In the genomic region with DNA sequence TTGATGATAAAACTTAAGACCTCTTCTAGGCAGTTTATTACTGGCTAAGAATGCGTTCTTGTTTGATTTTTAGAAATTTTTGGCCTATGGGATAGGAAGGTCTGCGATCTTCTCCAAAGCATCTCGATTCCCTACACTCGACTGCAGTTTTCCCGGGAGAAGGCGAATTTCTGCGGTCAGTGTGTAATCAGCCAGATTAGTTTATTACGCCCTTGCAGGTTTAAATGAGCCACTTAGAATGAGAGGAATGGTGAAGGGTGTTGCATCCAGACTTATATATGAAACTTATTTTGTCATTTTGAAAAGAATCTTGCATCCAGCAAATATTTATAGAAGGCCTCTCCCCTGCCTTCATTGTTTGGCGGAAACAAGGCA, we compare ENCODE assay signal across 2 cellular contexts.
TF ChIP-seq lines count a peak whose summit lies in the region.

No MANE protein-coding gene starts in this region.

TF ChIP-seq in HEK293, 187 proteins besides CTCF, POLR2A, EP300 and RAD21 (continued from another document):
- TF ChIP-seq, protein P1, sequence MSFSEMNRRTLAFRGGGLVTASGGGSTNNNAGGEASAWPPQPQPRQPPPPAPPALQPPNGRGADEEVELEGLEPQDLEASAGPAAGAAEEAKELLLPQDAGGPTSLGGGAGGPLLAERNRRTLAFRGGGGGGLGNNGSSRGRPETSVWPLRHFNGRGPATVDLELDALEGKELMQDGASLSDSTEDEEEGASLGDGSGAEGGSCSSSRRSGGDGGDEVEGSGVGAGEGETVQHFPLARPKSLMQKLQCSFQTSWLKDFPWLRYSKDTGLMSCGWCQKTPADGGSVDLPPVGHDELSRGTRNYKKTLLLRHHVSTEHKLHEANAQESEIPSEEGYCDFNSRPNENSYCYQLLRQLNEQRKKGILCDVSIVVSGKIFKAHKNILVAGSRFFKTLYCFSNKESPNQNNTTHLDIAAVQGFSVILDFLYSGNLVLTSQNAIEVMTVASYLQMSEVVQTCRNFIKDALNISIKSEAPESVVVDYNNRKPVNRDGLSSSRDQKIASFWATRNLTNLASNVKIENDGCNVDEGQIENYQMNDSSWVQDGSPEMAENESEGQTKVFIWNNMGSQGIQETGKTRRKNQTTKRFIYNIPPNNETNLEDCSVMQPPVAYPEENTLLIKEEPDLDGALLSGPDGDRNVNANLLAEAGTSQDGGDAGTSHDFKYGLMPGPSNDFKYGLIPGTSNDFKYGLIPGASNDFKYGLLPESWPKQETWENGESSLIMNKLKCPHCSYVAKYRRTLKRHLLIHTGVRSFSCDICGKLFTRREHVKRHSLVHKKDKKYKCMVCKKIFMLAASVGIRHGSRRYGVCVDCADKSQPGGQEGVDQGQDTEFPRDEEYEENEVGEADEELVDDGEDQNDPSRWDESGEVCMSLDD (tag by site-specific recombination; IDR thresholded peaks at IDR 0.05) = no peak
- TF ChIP-seq ZFP41 (tag by site-specific recombination; IDR thresholded peaks at IDR 0.05; ENCODE audit: borderline replicate concordance) (no peak), KLF7 (tag by site-specific recombination; IDR thresholded peaks at IDR 0.05; ENCODE audit: borderline replicate concordance) (no peak)

TF ChIP-seq in WTC11, 78 proteins besides CTCF, POLR2A, EP300 and RAD21 (continued from another document):
- TF ChIP-seq, protein P2, sequence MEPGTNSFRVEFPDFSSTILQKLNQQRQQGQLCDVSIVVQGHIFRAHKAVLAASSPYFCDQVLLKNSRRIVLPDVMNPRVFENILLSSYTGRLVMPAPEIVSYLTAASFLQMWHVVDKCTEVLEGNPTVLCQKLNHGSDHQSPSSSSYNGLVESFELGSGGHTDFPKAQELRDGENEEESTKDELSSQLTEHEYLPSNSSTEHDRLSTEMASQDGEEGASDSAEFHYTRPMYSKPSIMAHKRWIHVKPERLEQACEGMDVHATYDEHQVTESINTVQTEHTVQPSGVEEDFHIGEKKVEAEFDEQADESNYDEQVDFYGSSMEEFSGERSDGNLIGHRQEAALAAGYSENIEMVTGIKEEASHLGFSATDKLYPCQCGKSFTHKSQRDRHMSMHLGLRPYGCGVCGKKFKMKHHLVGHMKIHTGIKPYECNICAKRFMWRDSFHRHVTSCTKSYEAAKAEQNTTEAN (CRISPR knock-in tag; IDR thresholded peaks at IDR 0.05) = no peak
- TF ChIP-seq NFE2L1 (CRISPR knock-in tag; IDR thresholded peaks at IDR 0.05) (no peak), TCF7 (CRISPR knock-in tag; IDR thresholded peaks at IDR 0.05; ENCODE audit: low read depth) (no peak), MYBL2 (CRISPR knock-in tag; IDR thresholded peaks at IDR 0.05) (no peak), SP1 (CRISPR knock-in tag; conservative IDR thresholded peaks at IDR 0.05) (no peak)
- TF ChIP-seq, protein P3, sequence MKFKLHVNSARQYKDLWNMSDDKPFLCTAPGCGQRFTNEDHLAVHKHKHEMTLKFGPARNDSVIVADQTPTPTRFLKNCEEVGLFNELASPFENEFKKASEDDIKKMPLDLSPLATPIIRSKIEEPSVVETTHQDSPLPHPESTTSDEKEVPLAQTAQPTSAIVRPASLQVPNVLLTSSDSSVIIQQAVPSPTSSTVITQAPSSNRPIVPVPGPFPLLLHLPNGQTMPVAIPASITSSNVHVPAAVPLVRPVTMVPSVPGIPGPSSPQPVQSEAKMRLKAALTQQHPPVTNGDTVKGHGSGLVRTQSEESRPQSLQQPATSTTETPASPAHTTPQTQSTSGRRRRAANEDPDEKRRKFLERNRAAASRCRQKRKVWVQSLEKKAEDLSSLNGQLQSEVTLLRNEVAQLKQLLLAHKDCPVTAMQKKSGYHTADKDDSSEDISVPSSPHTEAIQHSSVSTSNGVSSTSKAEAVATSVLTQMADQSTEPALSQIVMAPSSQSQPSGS (CRISPR knock-in tag; IDR thresholded peaks at IDR 0.05; ENCODE audit: borderline replicate concordance, low read depth) = no peak
